In genomic region chr5:2499917-2500316, GRCh38 we compare ENCODE assay signal across 34 cellular contexts.
"Had no signal": no experiment of that assay in that cellular context is flagged by ENCODE, and none has a peak within 500 bp of the region (broad histone marks: within the 10 kb centered on the region; RNA-seq: fewer than 3 reads in every experiment).

No MANE protein-coding gene starts in this region.

- H3K36me3 ChIP-seq: adrenal gland, ascending aorta, brain microvascular endothelial cell, breast epithelium, cardiac muscle cell had no signal

- H3K4me3 ChIP-seq: adrenal gland, ascending aorta, body of pancreas, breast epithelium, cardiac muscle cell had no signal

- FAIRE-seq: astrocyte, bronchial epithelial cell had no signal

- ATAC-seq: activated naive CD4-positive, alpha-beta T cell treated with anti-CD3 and anti-CD28 coated beads, Interleukin-2, amount 50 U/mL, for 72 hours; activated naive CD8-positive, alpha-beta T cell treated with anti-CD3 and anti-CD28 coated beads, Interleukin-2, amount 50 U/mL, for 24 hours; activated T-cell treated with anti-CD3 and anti-CD28 coated beads, Interleukin-2, amount 50 U/mL, for 4 hours; activated T-cell treated with anti-CD3 and anti-CD28 coated beads, Interleukin-2, amount 50 U/mL, for 72 hours; activated T-helper 17 cell treated with anti-CD3 and anti-CD28 coated beads, Interleukin-2, amount 50 U/mL, for 72 hours; body of pancreas had no signal

- H3K9me3 ChIP-seq: adrenal gland, ascending aorta, body of pancreas had no signal

- H3K4me1 ChIP-seq: adrenal gland, ascending aorta, body of pancreas, breast epithelium had no signal

- H3K27ac ChIP-seq: adrenal gland, ascending aorta, body of pancreas, brain microvascular endothelial cell, breast epithelium, cardiac muscle cell had no signal

- DNase-seq: activated effector memory CD4-positive, alpha-beta T cell treated with anti-CD3 and anti-CD28 coated beads, Interleukin-2, amount 50 U/mL, for 16 hours; activated effector memory CD4-positive, alpha-beta T cell treated with Interleukin-2 at 50 U/mL for 16 hours; activated gamma-delta T cell; activated gamma-delta T cell treated with Interleukin-2 at 50 U/mL for 16 hours; activated naive CD4-positive, alpha-beta T cell; activated naive CD4-positive, alpha-beta T cell treated with anti-CD3 and anti-CD28 coated beads for 36 hours; activated naive CD4-positive, alpha-beta T cell treated with anti-CD3 and anti-CD28 coated beads, Interleukin-2, amount 10 ng/mL, durations not matched to agents 7 days and 5 days; activated naive CD4-positive, alpha-beta T cell treated with anti-CD3 and anti-CD28 coated beads, Interleukin-2, amount 50 U/mL, for 16 hours; activated naive CD4-positive, alpha-beta T cell treated with Interleukin-2 at 50 U/mL for 16 hours; activated naive CD8-positive, alpha-beta T cell treated with anti-CD3 and anti-CD28 coated beads for 36 hours; activated naive CD8-positive, alpha-beta T cell treated with anti-CD3 and anti-CD28 coated beads, Interleukin-2, amount 10 ng/mL, durations not matched to agents 7 days and 5 days; activated naive CD8-positive, alpha-beta T cell treated with anti-CD3 and anti-CD28 coated beads, Interleukin-2, amount 50 U/mL, for 24 hours; activated T-cell treated with anti-CD3 and anti-CD28 coated beads, Interleukin-2, amount 50 U/mL, for 1 hour; activated T-cell treated with anti-CD3 and anti-CD28 coated beads, Interleukin-2, amount 50 U/mL, for 24 hours; activated T-cell treated with anti-CD3 and anti-CD28 coated beads, Interleukin-2, amount 50 U/mL, for 4 hours; activated T-cell treated with anti-CD3 and anti-CD28 coated beads, Interleukin-2, amount 50 U/mL, for 48 hours; activated T-cell treated with anti-CD3 and anti-CD28 coated beads, Interleukin-2, amount 50 U/mL, for 72 hours; adrenal gland; amniotic stem cell; amygdala; anterior cingulate cortex; aorta; body of pancreas; brain microvascular endothelial cell; caudate nucleus; central memory CD4-positive, alpha-beta T cell; cerebellar nuclear complex had no signal
